8 cellular contexts compared by ENCODE assay signal in the genomic region with DNA sequence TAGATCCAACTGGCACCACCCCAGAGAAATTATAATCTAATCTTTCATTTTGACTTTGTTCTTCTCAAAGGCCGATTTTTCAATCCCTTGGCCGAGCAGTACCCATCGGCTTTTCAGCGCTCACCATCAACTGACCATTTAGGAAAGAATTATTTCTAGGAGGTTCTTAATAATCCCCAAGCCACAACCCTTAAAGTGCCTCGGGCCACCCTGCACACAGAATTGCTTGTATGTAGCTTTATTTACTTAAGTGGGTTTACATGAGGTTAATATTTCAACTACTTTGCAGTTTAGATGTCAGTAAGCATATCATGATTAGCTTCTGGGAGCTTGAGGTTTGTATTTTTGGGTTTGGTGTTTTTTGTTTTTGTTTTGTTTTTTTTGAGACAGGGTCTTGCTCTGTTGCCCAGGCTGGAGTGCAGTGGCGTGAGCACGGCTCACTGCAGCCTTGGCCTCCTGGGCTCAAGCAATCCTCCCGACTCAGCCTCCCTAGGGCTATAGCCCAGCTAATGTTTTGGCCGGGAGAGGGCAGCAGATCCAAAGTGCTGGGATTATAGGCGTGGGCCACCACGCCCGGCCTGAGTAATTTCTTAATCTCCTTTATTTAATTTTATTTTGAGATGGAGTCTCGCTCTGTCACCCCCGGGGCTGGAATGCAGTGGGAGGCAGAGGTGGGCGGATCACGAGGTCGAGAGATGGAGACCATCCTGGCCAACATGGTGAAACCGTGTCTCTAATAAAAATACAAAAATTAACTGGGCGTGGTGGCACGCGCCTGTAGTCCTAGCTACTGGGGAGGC. TPM values are rescaled to one million over a fixed set of nuclear protein-coding genes. Genes with fewer than 3 reads are reported as not detected.
DNase-seq lines count a peak whose midpoint lies in the region; ATAC-seq, FAIRE-seq and TF ChIP-seq lines count a peak whose summit lies in the region.

No MANE protein-coding gene starts in this region.

- peak overlapping the region; percentile 82 for H3K4me3 Mint-ChIP-seq in stimulated activated memory B cell treated with anti-CD40 and anti-IgM and Interleukin-4, amounts not matched to agents 10 μg/mL and 1 μg/mL and 100 μg/mL, for 72 hours

- intact Hi-C loops in Right ventricle myocardium superior (cut with DNase I) (no loop called here), right cardiac atrium (cut with DNase I) (no loop called here)

- H3K9me3 Mint-ChIP-seq in stimulated activated memory B cell treated with anti-CD40 and anti-IgM and Interleukin-4, amounts not matched to agents 10 μg/mL and 1 μg/mL and 100 μg/mL, for 72 hours: no peaks in the 10 kb centered on the region

- H3K4me3 ChIP-seq in cardiac muscle cell (peak overlapping the region; percentile 88), right cardiac atrium (ENCODE audit: low read length) (peak overlapping the region; percentile 93)

- no peaks in the 10 kb centered on the region for H3K27me3 ChIP-seq in cardiac muscle cell
- no peaks in the 10 kb centered on the region for H3K27me3 ChIP-seq in right cardiac atrium (ENCODE audit: control insufficient read depth, insufficient read depth)

- no peak for DNase-seq in cardiac muscle cell (ENCODE audit: low read depth in 1 of 2, low spot score in 1 of 2)
- no peak for DNase-seq in Right ventricle myocardium superior
- peak in 1 of 3 donors; percentile 58 for DNase-seq in right cardiac atrium
- no peak for DNase-seq in activated CD4-positive, CD25-positive, alpha-beta regulatory T cell (lab: John Stamatoyannopoulos, UW)
- DNase-seq in GM19239 (ENCODE audit: insufficient read length, low spot score): no peak

- H3K27ac ChIP-seq in cardiac muscle cell: peak overlapping the region; percentile 87
- peak overlapping the region; percentile 81 for H3K27ac ChIP-seq in VCaP
- peak overlapping the region; percentile 98 for H3K27ac ChIP-seq in right cardiac atrium (ENCODE audit: low read length)

- H3K9me3 ChIP-seq in cardiac muscle cell (ENCODE audit: low read depth) (no peaks in the 10 kb centered on the region), right cardiac atrium (ENCODE audit: control insufficient read depth, low read length) (no peaks in the 10 kb centered on the region)

- H3K4me1 Mint-ChIP-seq in stimulated activated memory B cell treated with anti-CD40 and anti-IgM and Interleukin-4, amounts not matched to agents 10 μg/mL and 1 μg/mL and 100 μg/mL, for 72 hours: peaks cover 26% of the 10 kb centered on the region

- H3K27ac Mint-ChIP-seq in stimulated activated memory B cell treated with anti-CD40 and anti-IgM and Interleukin-4, amounts not matched to agents 10 μg/mL and 1 μg/mL and 100 μg/mL, for 72 hours: peak overlapping the region; percentile 76

- FAIRE-seq in GM19239 (lab: Jason Lieb, UNC): no peak

- ATAC-seq in Right ventricle myocardium superior (ENCODE audit: poor library complexity) (no peak), right cardiac atrium (no peak), GM18520 (IDR thresholded peaks at IDR 0.05; ENCODE audit: unreplicated experiment) (no peak)
- no peak for ATAC-seq in stimulated activated memory B cell treated with anti-CD40 and anti-IgM and Interleukin-4, amounts not matched to agents 10 μg/mL and 1 μg/mL and 100 μg/mL, for 72 hours

- no peaks in the 10 kb centered on the region for H3K27me3 Mint-ChIP-seq in stimulated activated memory B cell treated with anti-CD40 and anti-IgM and Interleukin-4, amounts not matched to agents 10 μg/mL and 1 μg/mL and 100 μg/mL, for 72 hours

- TF ChIP-seq CTCF in cardiac muscle cell (IDR thresholded peaks at IDR 0.05; ENCODE audit: low read depth, low read length) (peak; percentile 20), VCaP (conservative IDR thresholded peaks at IDR 0.05) (peak; percentile 61)

- peaks cover 19% of the 10 kb centered on the region for H3K36me3 ChIP-seq in cardiac muscle cell

- WGBS in right cardiac atrium: 78% methylated on average over 21 of the region's 21 CpGs

- peaks cover 2% of the 10 kb centered on the region for H3K36me3 Mint-ChIP-seq in stimulated activated memory B cell treated with anti-CD40 and anti-IgM and Interleukin-4, amounts not matched to agents 10 μg/mL and 1 μg/mL and 100 μg/mL, for 72 hours

- no peaks in the 10 kb centered on the region for H3K4me1 ChIP-seq in cardiac muscle cell (ENCODE audit: low read depth)
- peaks cover 2% of the 10 kb centered on the region for H3K4me1 ChIP-seq in right cardiac atrium (ENCODE audit: control insufficient read depth, insufficient read depth, low read length)

RNA-seq across cellular contexts. Expression of gene CDAN1, which starts 0.8 kb away (rescaled TPM):
- total RNA-seq in cardiac muscle cell (14.2 and 20.9 TPM in 2 replicates), Right ventricle myocardium superior (6.3 TPM), right cardiac atrium (1 to 10 TPM; 6.9 to 8.0 (median 7.3) TPM)
- polyA plus RNA-seq in cardiac muscle cell (16.6 and 20.7 TPM in 2 replicates), right cardiac atrium (4.7 TPM)
